ENCODE assay signal across 14 cellular contexts in genomic region chr14:36028218-36028617, GRCh38.
DNase-seq lines count a peak whose midpoint lies in the region; ATAC-seq, FAIRE-seq and TF ChIP-seq lines count a peak whose summit lies in the region.
"Had no signal": no experiment of that assay in that cellular context is flagged by ENCODE, and none has a peak within 500 bp of the region (broad histone marks: within the 10 kb centered on the region; RNA-seq: fewer than 3 reads in every experiment).

No MANE protein-coding gene starts in this region.

- no TSS peak for BruUV-seq in HepG2 (replicated peaks; lab: Mats Ljungman, UMichigan)

- H3K27me3 Mint-ChIP-seq in stimulated activated naive CD8-positive, alpha-beta T cell treated with anti-CD3 and anti-CD28 coated beads, Interleukin-15, amount 100 ng/mL, for 72 hours = peaks cover 10% of the 10 kb centered on the region
- H3K27me3 Mint-ChIP-seq in HFFc6 (ENCODE audit: insufficient read depth) = peaks cover 3% of the 10 kb centered on the region; the same call in 1 of the 2 replicates

- no peak for FAIRE-seq in HepG2 (lab: Jason Lieb, UNC)

- no peaks in the 10 kb centered on the region for H3K9me3 Mint-ChIP-seq in stimulated activated naive CD8-positive, alpha-beta T cell treated with anti-CD3 and anti-CD28 coated beads, Interleukin-15, amount 100 ng/mL, for 72 hours
- no peaks in the 10 kb centered on the region; the same call in 1 of the 2 replicates for H3K9me3 Mint-ChIP-seq in HFFc6

- H3K9me3 ChIP-seq in HepG2 (ENCODE audit: low read length) = 0 out of 2 replicates have a peak, but pooled peaks cover 4% of the 10 kb centered on the region
- H3K9me3 ChIP-seq in right lobe of liver = no peaks in the 10 kb centered on the region
- H3K9me3 ChIP-seq in RWPE2 (ENCODE audit: severe bottlenecking) = no peaks in the 10 kb centered on the region

- no peaks in the 10 kb centered on the region for H3K36me3 Mint-ChIP-seq in HFFc6 (ENCODE audit: low read depth)

- in situ Hi-C loops in HepG2 (cut with HindIII; ENCODE audit: extremely low pct_ligation_motif_present, low pct_unique_long_range_greater_than_20kb) = no loop called here

- POLR2A ChIA-PET in HepG2 (lab: Yijun Ruan, JAX) = no interaction called here

- H3K4me1 Mint-ChIP-seq in stimulated activated naive CD8-positive, alpha-beta T cell treated with anti-CD3 and anti-CD28 coated beads, Interleukin-15, amount 100 ng/mL, for 72 hours = no peaks in the 10 kb centered on the region
- no peaks in the 10 kb centered on the region for H3K4me1 Mint-ChIP-seq in HFFc6 (ENCODE audit: low read depth)

- no peak overlapping the region for H2AFZ ChIP-seq in HepG2 (ENCODE audit: low read length)

- H4K20me1 ChIP-seq in HepG2 (ENCODE audit: insufficient read depth, low read length) = no peaks in the 10 kb centered on the region

- no peak overlapping the region for H3K27ac ChIP-seq in HepG2 (ENCODE audit: extremely low read length, insufficient read depth, low read length)
- no peak overlapping the region for H3K27ac ChIP-seq in right lobe of liver
- no peak overlapping the region for H3K27ac ChIP-seq in RWPE2 (ENCODE audit: poor library complexity, severe bottlenecking)

- intact Hi-C loops in HepG2 (cut with micrococcal nuclease; ENCODE audit: unreplicated experiment) = loop anchor here (1.0 kb wide), 1 partner anchor 149 kb away; no protein-coding TSS in a partner anchor
- intact Hi-C loops in right lobe of liver (cut with DNase I) = no loop called here

- H3K9ac ChIP-seq in HepG2 (ENCODE audit: insufficient read depth, low read depth, low read length) = no peak overlapping the region

- no peak overlapping the region for H3K4me3 ChIP-seq in HepG2 (replicated peaks in 1 of 3; ENCODE audit: insufficient read depth in 1 of 3, low read depth in 2 of 3, low read length in 3 of 3)
- no peak overlapping the region for H3K4me3 ChIP-seq in right lobe of liver
- H3K4me3 ChIP-seq in RWPE2 (ENCODE audit: severe bottlenecking) = no peak overlapping the region

- TF ChIP-seq POLR2A in HepG2 (IDR thresholded peaks at IDR 0.05; ENCODE audit: insufficient read depth in 1 of 2, low read depth in 2 of 2, low read length in 2 of 2) (no peak), right lobe of liver (IDR thresholded peaks at IDR 0.05) (no peak)

- no peak overlapping the region for H3K27ac Mint-ChIP-seq in stimulated activated naive CD8-positive, alpha-beta T cell treated with anti-CD3 and anti-CD28 coated beads, Interleukin-15, amount 100 ng/mL, for 72 hours
- H3K27ac Mint-ChIP-seq in HFFc6 = no peak overlapping the region
- H3K27ac Mint-ChIP-seq: activated CD8-positive, alpha-beta memory T cell treated with anti-CD3 and anti-CD28 coated beads, Interleukin-2, amount 10 ng/mL, durations not matched to agents 7 days and 5 days had no signal

- H3K36me3 ChIP-seq in HepG2 (replicated peaks in 1 of 2; ENCODE audit: control insufficient read depth in 1 of 2, insufficient read depth in 2 of 2, low read length in 2 of 2) (no peaks in the 10 kb centered on the region), right lobe of liver (no peaks in the 10 kb centered on the region), RWPE2 (ENCODE audit: low read depth) (no peaks in the 10 kb centered on the region)

- H3K27me3 ChIP-seq in HepG2 (ENCODE audit: control insufficient read depth in 1 of 2, insufficient read depth in 2 of 2, low read length in 2 of 2) (no peaks in the 10 kb centered on the region), right lobe of liver (no peaks in the 10 kb centered on the region), RWPE2 (ENCODE audit: insufficient read depth, poor library complexity, severe bottlenecking) (peaks cover 4% of the 10 kb centered on the region)

- H3K4me1 ChIP-seq in HepG2 (ENCODE audit: insufficient read depth, low read length) = no peaks in the 10 kb centered on the region
- H3K4me1 ChIP-seq in right lobe of liver = peaks cover 0 to 7% (median 0%) of the 10 kb centered on the region in 4 donors
- no peaks in the 10 kb centered on the region for H3K4me1 ChIP-seq in RWPE2 (ENCODE audit: insufficient read depth, poor library complexity, severe bottlenecking)

- CTCF ChIA-PET in HepG2 (lab: Yijun Ruan, JAX; ENCODE audit: low intra/inter-chr PET ratio, low total read pairs) = interaction anchor here (1.7 kb wide), 1 partner anchor 145 kb away, joined by 7 read pairs; no protein-coding TSS in a partner anchor

- DNase-seq in HepG2 (ENCODE audit: low spot score) (no peak), right lobe of liver (no peak), RWPE2 (ENCODE audit: low spot score) (no peak), HFFc6 (no peak), kidney tubule cell (ENCODE audit: low spot score) (no peak)
- DNase-seq in stimulated activated naive CD8-positive, alpha-beta T cell treated with anti-CD3 and anti-CD28 coated beads, Interleukin-15, amount 100 ng/mL, for 72 hours = peak; percentile 10 to 13
- DNase-seq: activated CD8-positive, alpha-beta memory T cell treated with anti-CD3 and anti-CD28 coated beads, Interleukin-2, amount 10 ng/mL, durations not matched to agents 7 days and 5 days; activated naive CD4-positive, alpha-beta T cell treated with anti-CD3 and anti-CD28 coated beads, Interleukin-2, amount 50 U/mL, for 16 hours; C1 segment of cervical spinal cord; caudate nucleus; Kasumi-1 had no signal

- no peaks in the 10 kb centered on the region for H3K79me2 ChIP-seq in HepG2 (ENCODE audit: insufficient read depth, low read length)

- TF ChIP-seq EP300 in HepG2 (IDR thresholded peaks at IDR 0.05; ENCODE audit: low read depth in 2 of 2, low read length in 2 of 2) (no peak), HepG2 (CRISPR knock-in tag; IDR thresholded peaks at IDR 0.05; ENCODE audit: borderline replicate concordance) (no peak)

- ATAC-seq in HepG2 = peak; percentile 62; the same call in 2 of the 3 replicates
- ATAC-seq in right lobe of liver = no peak
- peak; percentile 54 for ATAC-seq in HG02870 (IDR thresholded peaks at IDR 0.05; ENCODE audit: unreplicated experiment)
- ATAC-seq in RWPE2 (ENCODE audit: low read depth) = no peak
- ATAC-seq in stimulated activated naive CD8-positive, alpha-beta T cell treated with anti-CD3 and anti-CD28 coated beads, Interleukin-15, amount 100 ng/mL, for 72 hours = peak; percentile 54
- ATAC-seq in GM21825 (IDR thresholded peaks at IDR 0.05; ENCODE audit: unreplicated experiment) = no peak
- ATAC-seq: activated CD8-positive, alpha-beta memory T cell treated with anti-CD3 and anti-CD28 coated beads, Interleukin-2, amount 10 ng/mL, durations not matched to agents 7 days and 5 days; Right ventricle myocardium inferior had no signal

- TF ChIP-seq RAD21 in HepG2 (CRISPR knock-in tag; IDR thresholded peaks at IDR 0.05) = no peak

- TF ChIP-seq CTCF in HepG2 (CRISPR knock-in tag; IDR thresholded peaks at IDR 0.05) (peak; percentile 63), right lobe of liver (IDR thresholded peaks at IDR 0.05) (no peak), RWPE2 (IDR thresholded peaks at IDR 0.05; ENCODE audit: poor library complexity, severe bottlenecking) (peak; percentile 32), HFFc6 (IDR thresholded peaks at IDR 0.05) (no peak)

- no peak overlapping the region for H3K4me2 ChIP-seq in HepG2 (ENCODE audit: low read depth, low read length)

- no peak overlapping the region for H3K4me3 Mint-ChIP-seq in stimulated activated naive CD8-positive, alpha-beta T cell treated with anti-CD3 and anti-CD28 coated beads, Interleukin-15, amount 100 ng/mL, for 72 hours
- H3K4me3 Mint-ChIP-seq in HFFc6 = no peak overlapping the region
- H3K4me3 Mint-ChIP-seq: activated CD8-positive, alpha-beta memory T cell treated with anti-CD3 and anti-CD28 coated beads, Interleukin-2, amount 10 ng/mL, durations not matched to agents 7 days and 5 days had no signal

- 20% methylated on average over 4 of the region's 4 CpGs for WGBS in HepG2 (ENCODE audit: low lambda C conversion rate)
- 64% methylated on average over 4 of the region's 4 CpGs for WGBS in right lobe of liver (ENCODE audit: insufficient coverage, low coverage, low lambda C conversion rate, missing lambda C conversion rate)

TF ChIP-seq in HepG2, 621 proteins besides CTCF, POLR2A, EP300 and RAD21:
- TF ChIP-seq ZNF263 (CRISPR knock-in tag; IDR thresholded peaks at IDR 0.05) (no peak), STAG1 (CRISPR knock-in tag; IDR thresholded peaks at IDR 0.05) (peak; percentile 36), ZNF564 (CRISPR knock-in tag; IDR thresholded peaks at IDR 0.05) (peak; percentile 100)

Comparison
In these comparisons a context has a peak if more than half of its experiments do, and no peak if none do; other contexts are left out.
1. ATAC-seq: peak in HepG2 (single experiment), HG02870 (single experiment) and stimulated activated naive CD8-positive, alpha-beta T cell treated with anti-CD3 and anti-CD28 coated beads, Interleukin-15, amount 100 ng/mL, for 72 hours (single experiment); none in right lobe of liver (0 of 4), RWPE2 (single experiment) and GM21825 (single experiment).
2. CTCF ChIP-seq: peak in HepG2 (single experiment) and RWPE2 (single experiment); none in right lobe of liver (0 of 4) and HFFc6 (single experiment).
3. DNase-seq: peak in stimulated activated naive CD8-positive, alpha-beta T cell treated with anti-CD3 and anti-CD28 coated beads, Interleukin-15, amount 100 ng/mL, for 72 hours (2 of 2); none in HepG2 (single experiment), right lobe of liver (0 of 3), RWPE2 (single experiment), HFFc6 (single experiment) and kidney tubule cell (single experiment).